ENCODE assay signal across 18 cellular contexts in the genomic region with DNA sequence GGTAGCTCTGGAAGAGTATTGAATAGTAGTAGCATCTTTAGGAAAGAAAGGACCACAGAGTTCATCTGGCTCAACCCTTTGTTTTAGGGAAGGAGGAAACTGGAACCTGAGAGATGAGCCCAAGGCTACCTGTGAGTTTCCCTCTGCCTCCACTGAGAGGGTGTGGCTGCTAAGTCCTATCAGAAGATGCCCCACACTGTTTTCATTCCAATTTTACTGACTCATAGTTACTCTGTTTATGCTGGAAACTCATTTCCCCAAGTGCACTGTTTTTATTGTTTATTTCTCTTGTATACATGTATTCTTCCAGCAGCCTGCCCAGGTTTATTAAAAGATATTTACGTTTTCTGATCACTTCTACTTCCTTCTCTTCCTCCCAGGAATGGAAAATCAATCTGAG.
A peak's percentile ranks its signal among the peaks of the same experiment; 100 is the strongest.
DNase-seq lines count a peak whose midpoint lies in the region; ATAC-seq, FAIRE-seq and TF ChIP-seq lines count a peak whose summit lies in the region.
"Had no signal": no experiment of that assay in that cellular context is flagged by ENCODE, and none has a peak within 500 bp of the region (broad histone marks: within the 10 kb centered on the region; RNA-seq: fewer than 3 reads in every experiment).

No MANE protein-coding gene starts in this region.

- peak overlapping the region; percentile 90 to 93 (median 93) for H3K27ac Mint-ChIP-seq in nephron
- H3K27ac Mint-ChIP-seq in effector memory CD8-positive, alpha-beta T cell = no peak overlapping the region
- H3K27ac Mint-ChIP-seq: activated naive CD8-positive, alpha-beta T cell had no signal

- no peak for ATAC-seq in HG03135 (IDR thresholded peaks at IDR 0.05; ENCODE audit: unreplicated experiment)
- ATAC-seq in effector memory CD8-positive, alpha-beta T cell (replicated peaks) = no peak

- H3K79me2 ChIP-seq in endothelial cell of umbilical vein (ENCODE audit: control insufficient read depth, insufficient read depth, low read length) = no peaks in the 10 kb centered on the region

- H3K9ac ChIP-seq in endothelial cell of umbilical vein (replicated peaks; ENCODE audit: extremely low read depth, insufficient read depth, low read length) = no peak overlapping the region

- no peaks in the 10 kb centered on the region for H4K20me1 ChIP-seq in endothelial cell of umbilical vein (replicated peaks; ENCODE audit: control insufficient read depth, extremely low read depth, insufficient read depth, low read length)

- peaks cover 40% of the 10 kb centered on the region for H3K4me1 Mint-ChIP-seq in nephron
- peaks cover 6 to 7% of the 10 kb centered on the region in 2 donors for H3K4me1 Mint-ChIP-seq in effector memory CD8-positive, alpha-beta T cell (ENCODE audit: low read depth in 2 of 2)

- peaks cover 6% of the 10 kb centered on the region for H3K27me3 Mint-ChIP-seq in nephron (ENCODE audit: low read depth)
- H3K27me3 Mint-ChIP-seq in effector memory CD8-positive, alpha-beta T cell = peaks cover 0 to 28% of the 10 kb centered on the region in 2 donors

- no peak overlapping the region for H2AFZ ChIP-seq in endothelial cell of umbilical vein (ENCODE audit: low read depth, low read length)

- no peaks in the 10 kb centered on the region for H3K36me3 ChIP-seq in endothelial cell of umbilical vein (ENCODE audit: control insufficient read depth in 2 of 2, extremely low read depth in 1 of 2, insufficient read depth in 2 of 2, low read length in 2 of 2)
- H3K36me3 ChIP-seq: cardiac muscle cell, left ventricle myocardium inferior had no signal

- no peak for TF ChIP-seq POLR2A in endothelial cell of umbilical vein (IDR thresholded peaks at IDR 0.05; ENCODE audit: low read depth, low read length)

- POLR2A ChIA-PET in endothelial cell of umbilical vein (lab: Charles Lee) = no interaction called here

- peaks cover 0 to 1% of the 10 kb centered on the region in 2 experiments for H3K27me3 ChIP-seq in endothelial cell of umbilical vein (ENCODE audit: control insufficient read depth in 2 of 2, insufficient read depth in 2 of 2, low read length in 2 of 2)
- H3K27me3 ChIP-seq: cardiac muscle cell had no signal

- H3K9me3 Mint-ChIP-seq in nephron = no peaks in the 10 kb centered on the region
- H3K9me3 Mint-ChIP-seq in effector memory CD8-positive, alpha-beta T cell = no peaks in the 10 kb centered on the region

- no peak for TF ChIP-seq CTCF in endothelial cell of umbilical vein (IDR thresholded peaks at IDR 0.05; ENCODE audit: extremely low read depth in 1 of 2, insufficient read depth in 1 of 2, low read depth in 1 of 2, low read length in 2 of 2)
- no peak for TF ChIP-seq CTCF in nephron (IDR thresholded peaks at IDR 0.05; ENCODE audit: unreplicated experiment in 3 of 3)

- H3K36me3 Mint-ChIP-seq in nephron (ENCODE audit: low read depth) = no peaks in the 10 kb centered on the region
- H3K36me3 Mint-ChIP-seq in effector memory CD8-positive, alpha-beta T cell (ENCODE audit: insufficient read depth) = no peaks in the 10 kb centered on the region
- H3K36me3 Mint-ChIP-seq: activated naive CD8-positive, alpha-beta T cell had no signal

- dilution Hi-C loops in endothelial cell of umbilical vein (cut with MboI; ENCODE audit: extremely low pct_ligation_motif_present, low sequenced_read_pairs) = no loop called here

- no peak for FAIRE-seq in endothelial cell of umbilical vein (lab: Jason Lieb, UNC)

- no peak overlapping the region for H3K4me3 ChIP-seq in endothelial cell of umbilical vein (replicated peaks in 1 of 3; ENCODE audit: insufficient read depth in 1 of 3, low read depth in 1 of 3, low read length in 3 of 3)
- H3K4me3 ChIP-seq: cardiac muscle cell, left ventricle myocardium inferior had no signal

- no peaks in the 10 kb centered on the region for H3K9me3 ChIP-seq in endothelial cell of umbilical vein (replicated peaks; ENCODE audit: control insufficient read depth, insufficient read depth, low read length)
- H3K9me3 ChIP-seq: left ventricle myocardium inferior had no signal

- no TSS peak for BruUV-seq in endothelial cell of umbilical vein (replicated peaks; lab: Mats Ljungman, UMichigan)

- intact Hi-C loops in endothelial cell of umbilical vein (cut with micrococcal nuclease) = no loop called here

- no peaks in the 10 kb centered on the region for H3K9me1 ChIP-seq in endothelial cell of umbilical vein (replicated peaks; ENCODE audit: control insufficient read depth, extremely low read depth, insufficient read depth, low read length)

- H3K4me2 ChIP-seq in endothelial cell of umbilical vein (ENCODE audit: insufficient read depth, low read length) = no peak overlapping the region

- DNase-seq in ELF-1 (ENCODE audit: low read depth, low spot score) = peak; percentile 18
- peak; percentile 26 for DNase-seq in NCI-H69 (lab: John Stamatoyannopoulos, UW)
- no peak for DNase-seq in endothelial cell of umbilical vein (ENCODE audit: low read depth, low spot score)
- DNase-seq in NCI-H345 treated with DMSO at 0.1 percent for 48 hours (lab: John Stamatoyannopoulos, UW; ENCODE audit: unreplicated experiment) = no peak
- DNase-seq in activated T-cell treated with anti-CD3 and anti-CD28 coated beads for 4 hours = no peak
- no peak for DNase-seq in effector memory CD8-positive, alpha-beta T cell
- DNase-seq: activated CD4-positive, alpha-beta T cell treated with anti-CD3 and anti-CD28 coated beads, Interleukin-2, amount 50 U/mL, for 4 hours; activated T-cell treated with anti-CD3 and anti-CD28 coated beads, Interleukin-2, amount 50 U/mL, for 1 hour; foreskin melanocyte; KG1; left ventricle myocardium inferior; NCI-H1105; NCI-H2171; stimulated activated CD4-positive, alpha-beta T cell treated with anti-CD3 and anti-CD28 coated beads, Interleukin-4, amount 100 ng/mL, for 24 hours had no signal

- no peak overlapping the region for H3K27ac ChIP-seq in endothelial cell of umbilical vein (ENCODE audit: insufficient read depth, low read depth, low read length)
- H3K27ac ChIP-seq: cardiac muscle cell had no signal

- no peak overlapping the region for H3K4me3 Mint-ChIP-seq in nephron
- H3K4me3 Mint-ChIP-seq in effector memory CD8-positive, alpha-beta T cell = no peak overlapping the region
- H3K4me3 Mint-ChIP-seq: activated naive CD8-positive, alpha-beta T cell had no signal

- CTCF ChIA-PET in endothelial cell of umbilical vein (lab: Charles Lee) = no interaction called here

- peaks cover 4% of the 10 kb centered on the region for H3K4me1 ChIP-seq in endothelial cell of umbilical vein (ENCODE audit: control insufficient read depth, extremely low read depth, insufficient read depth, low read length)

TF ChIP-seq in endothelial cell of umbilical vein, 7 proteins besides CTCF, POLR2A, EP300 and RAD21:
- TF ChIP-seq, protein P1, sequence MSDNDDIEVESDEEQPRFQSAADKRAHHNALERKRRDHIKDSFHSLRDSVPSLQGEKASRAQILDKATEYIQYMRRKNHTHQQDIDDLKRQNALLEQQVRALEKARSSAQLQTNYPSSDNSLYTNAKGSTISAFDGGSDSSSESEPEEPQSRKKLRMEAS (IDR thresholded peaks at IDR 0.05; ENCODE audit: insufficient read depth, insufficient read length) = no peak
- peak; percentile 23 for TF ChIP-seq FOS (IDR thresholded peaks at IDR 0.05; ENCODE audit: borderline replicate concordance, insufficient read depth, low read length)

Comparison
In these comparisons a context has a peak if more than half of its experiments do, and no peak if none do; other contexts are left out.
1. DNase-seq: peak in ELF-1 (single experiment) and NCI-H69 (single experiment); none in endothelial cell of umbilical vein (single experiment), NCI-H345 treated with DMSO at 0.1 percent for 48 hours (single experiment), activated T-cell treated with anti-CD3 and anti-CD28 coated beads for 4 hours (single experiment) and effector memory CD8-positive, alpha-beta T cell (0 of 3).
2. H3K27ac Mint-ChIP-seq: peak in nephron (3 of 3); none in effector memory CD8-positive, alpha-beta T cell (0 of 2).